In the genomic region with DNA sequence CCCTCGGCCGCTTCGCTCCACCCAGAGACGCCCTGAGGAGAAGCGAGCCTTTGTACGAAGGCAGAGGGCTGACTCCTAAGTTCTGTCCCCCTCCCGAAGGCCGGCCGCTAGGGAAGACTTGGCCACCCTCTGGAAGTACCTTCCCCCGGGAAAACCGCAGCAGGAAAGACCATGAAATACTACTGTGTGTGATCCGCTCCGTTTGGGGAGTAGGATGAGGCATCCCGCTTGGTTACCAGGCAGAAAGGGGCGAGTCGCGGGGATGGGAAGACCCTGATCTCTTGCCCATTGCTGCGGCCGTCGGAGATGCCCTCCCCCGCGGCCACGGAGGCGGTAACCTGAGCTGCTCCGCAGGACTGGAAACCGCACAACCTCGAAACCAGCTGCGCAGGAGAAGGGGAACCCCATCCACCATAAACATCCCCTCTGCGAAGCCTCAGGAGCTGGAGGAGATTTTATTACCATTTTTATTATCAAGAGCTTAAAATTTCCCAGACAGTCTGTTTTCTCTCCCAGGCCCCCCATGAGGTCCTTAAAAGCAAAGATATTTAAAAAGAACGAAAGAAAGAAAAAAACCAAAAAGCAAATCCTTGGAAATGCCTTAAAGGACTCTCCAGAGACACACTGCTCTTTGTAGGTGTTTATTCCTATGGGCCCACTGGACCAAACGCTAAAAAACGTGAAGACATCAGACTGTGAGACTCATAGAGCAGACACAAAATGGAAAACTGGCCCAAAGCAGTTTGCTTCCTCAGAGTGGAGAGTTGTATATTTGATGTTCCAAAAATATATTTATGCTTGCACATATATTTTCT, we compare ENCODE assay signal across 8 cellular contexts. TPM values are rescaled to one million over a fixed set of nuclear protein-coding genes. Genes with fewer than 3 reads are reported as not detected.
DNase-seq lines count a peak whose midpoint lies in the region; ATAC-seq and TF ChIP-seq lines count a peak whose summit lies in the region.

No MANE protein-coding gene starts in this region.

- H3K4me3 ChIP-seq in liver (ENCODE audit: low read depth in 1 of 3, low read length in 3 of 3) (peak overlapping the region in 1 of 3 donors; percentile 43), thoracic aorta (peak overlapping the region; percentile 81)

- H3K4me1 Mint-ChIP-seq in brain = peaks cover 25% of the 10 kb centered on the region

- H3K36me3 ChIP-seq in liver (ENCODE audit: control insufficient read depth in 4 of 4, insufficient read depth in 3 of 4, low read depth in 1 of 4, low read length in 3 of 4) (no peaks in the 10 kb centered on the region), thoracic aorta (no peaks in the 10 kb centered on the region)

- peaks cover 2 to 13% (median 9%) of the 10 kb centered on the region in 4 donors for H3K27me3 ChIP-seq in liver (ENCODE audit: control insufficient read depth in 4 of 4, insufficient read depth in 4 of 4, low read length in 3 of 4)
- no peaks in the 10 kb centered on the region for H3K27me3 ChIP-seq in thoracic aorta (replicated peaks; ENCODE audit: insufficient read depth)

- WGBS in liver = 10% methylated on average over 32 of the region's 32 CpGs

- ATAC-seq in thoracic aorta (ENCODE audit: insufficient number of reproducible peaks, low FRiP score, low read depth) (peak; percentile 18), HG02884 (IDR thresholded peaks at IDR 0.05; ENCODE audit: unreplicated experiment) (no peak), GM21528 (IDR thresholded peaks at IDR 0.05; ENCODE audit: low FRiP score, unreplicated experiment) (no peak)

- H3K4me1 ChIP-seq in liver (ENCODE audit: control insufficient read depth in 4 of 4, insufficient read depth in 4 of 4, low read length in 3 of 4) = peaks cover 4 to 17% (median 8%) of the 10 kb centered on the region in 4 donors
- H3K4me1 ChIP-seq in thoracic aorta (ENCODE audit: control insufficient read depth in 1 of 2, low read depth in 2 of 2) = peaks cover 4 to 30% of the 10 kb centered on the region in 2 donors

- DNase-seq in activated CD4-positive, alpha-beta T cell treated with anti-CD3 and anti-CD28 coated beads, Interleukin-2, amount 50 U/mL, for 48 hours = peak; percentile 18 to 23
- no peak for DNase-seq in activated CD4-positive, alpha-beta T cell treated with anti-CD3 and anti-CD28 coated beads, Interleukin-2, amount 50 U/mL, for 1 hour
- DNase-seq in thoracic aorta (ENCODE audit: low spot score) = no peak
- DNase-seq in NCI-H1417 treated with DMSO at 0.1 percent for 48 hours (lab: John Stamatoyannopoulos, UW) = no peak

- H3K36me3 Mint-ChIP-seq in brain = no peaks in the 10 kb centered on the region

- peaks cover 0 to 3% (median 0%) of the 10 kb centered on the region in 5 experiments for H3K9me3 Mint-ChIP-seq in brain

- H3K27ac ChIP-seq in liver (ENCODE audit: low read depth in 1 of 2, low read length in 2 of 2) = peak overlapping the region; percentile 43 to 63
- H3K27ac ChIP-seq in thoracic aorta = peak overlapping the region; percentile 75 to 81

- peaks cover 82% of the 10 kb centered on the region for H3K27me3 Mint-ChIP-seq in brain

- no peak for TF ChIP-seq RAD21 in liver (IDR thresholded peaks at IDR 0.05)

- H3K4me3 Mint-ChIP-seq in brain = peak overlapping the region; percentile 38 to 88 (median 64)

- peak overlapping the region in 3 of 5 experiments; percentile 1 to 53 (median 49) for H3K27ac Mint-ChIP-seq in brain

- H3K9me3 ChIP-seq in liver (ENCODE audit: control insufficient read depth in 4 of 4, low read length in 3 of 4) (no peaks in the 10 kb centered on the region), thoracic aorta (no peaks in the 10 kb centered on the region)

- no peak overlapping the region for H3K9ac ChIP-seq in liver (ENCODE audit: low read depth in 1 of 2, low read length in 2 of 2)

- no peak for TF ChIP-seq CTCF in brain (conservative IDR thresholded peaks at IDR 0.05)
- no peak for TF ChIP-seq CTCF in liver (IDR thresholded peaks at IDR 0.05; ENCODE audit: low read depth, low read length, missing input control)
- TF ChIP-seq CTCF in thoracic aorta (IDR thresholded peaks at IDR 0.05) = no peak

TF ChIP-seq in liver, 16 proteins besides CTCF, POLR2A, EP300 and RAD21:
- TF ChIP-seq FOXA1 (IDR thresholded peaks at IDR 0.05) = no peak
TF ChIP-seq in liver: peak in this region for 0.

RNA-seq across cellular contexts. Expression of gene NID2, which starts 1.0 kb away (rescaled TPM):
- 6.1 TPM for polyA plus RNA-seq in brain (ENCODE audit: insufficient read depth, low read depth, low replicate concordance)
- 10 to 100 TPM; 15.4 to 23.3 TPM for total RNA-seq in liver
- 1 to 10 TPM; 2.3 to 4.7 TPM for polyA plus RNA-seq in liver
- total RNA-seq in thoracic aorta = 10 to 100 TPM; 21.0 to 33.3 TPM

Comparison
In these comparisons a context has a peak if more than half of its experiments do, and no peak if none do; other contexts are left out.
1. DNase-seq: peak in activated CD4-positive, alpha-beta T cell treated with anti-CD3 and anti-CD28 coated beads, Interleukin-2, amount 50 U/mL, for 48 hours (2 of 2); none in activated CD4-positive, alpha-beta T cell treated with anti-CD3 and anti-CD28 coated beads, Interleukin-2, amount 50 U/mL, for 1 hour (single experiment), thoracic aorta (single experiment) and NCI-H1417 treated with DMSO at 0.1 percent for 48 hours (single experiment).